Comparison of ENCODE assay signal across 27 cellular contexts in the genomic region with DNA sequence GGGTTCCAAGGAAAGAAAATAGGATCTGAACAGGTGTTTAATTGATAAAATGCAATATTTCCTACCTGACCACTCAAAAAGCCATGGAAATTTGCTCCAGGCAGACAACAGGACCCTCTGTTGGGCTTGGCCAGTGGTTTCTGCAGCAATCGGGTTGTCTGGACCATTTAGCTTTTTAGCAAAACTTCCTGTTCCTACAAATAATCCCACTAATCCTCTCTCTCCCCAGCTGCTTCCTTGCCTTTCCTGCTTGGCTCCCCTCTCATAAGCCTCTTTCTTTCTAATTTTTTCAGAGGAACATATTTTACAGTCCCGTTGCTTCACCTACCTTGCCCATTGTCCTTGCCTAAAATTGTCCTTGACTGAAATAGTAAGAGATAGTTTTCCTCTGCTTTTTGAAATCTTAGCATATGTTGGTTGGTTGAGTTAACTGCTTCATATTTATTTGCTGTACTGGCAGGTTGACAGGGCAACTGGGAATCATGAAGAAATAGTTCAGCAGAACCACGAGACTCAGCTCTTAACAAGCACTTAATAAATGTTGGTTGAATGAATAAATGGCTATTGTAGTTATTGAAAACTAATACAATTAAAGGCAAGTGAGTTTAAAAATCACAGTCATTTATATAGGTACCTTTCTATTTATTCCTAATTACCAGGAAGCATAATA.
"Had no signal": no experiment of that assay in that cellular context is flagged by ENCODE, and none has a peak within 500 bp of the region (broad histone marks: within the 10 kb centered on the region; RNA-seq: fewer than 3 reads in every experiment).

No MANE protein-coding gene starts in this region.

- H3K4me3 Mint-ChIP-seq: activated CD4-positive, alpha-beta memory T cell treated with anti-CD3 and anti-CD28 coated beads for 36 hours; activated CD4-positive, alpha-beta T cell treated with anti-CD3 and anti-CD28 coated beads, Interleukin-2, amount 10 ng/mL, durations not matched to agents 24 days and 14 days; activated naive CD4-positive, alpha-beta T cell treated with anti-CD3 and anti-CD28 coated beads, Interleukin-2, amount 10 ng/mL, durations not matched to agents 7 days and 5 days; activated naive CD8-positive, alpha-beta T cell treated with anti-CD3 and anti-CD28 coated beads, Interleukin-2, amount 10 ng/mL, durations not matched to agents 7 days and 5 days; activated T-cell treated with anti-CD3 and anti-CD28 coated beads, Interleukin-2, amount 50 U/mL, for 24 hours; dendritic cell treated with granulocyte-macrophage colony-stimulating factor and Interleukin-4, amounts not matched to agents 40 ng/mL and 50 ng/mL, for 4 days; endodermal cell; T-helper 17 cell had no signal

- H3K27ac Mint-ChIP-seq: activated CD4-positive, alpha-beta memory T cell treated with anti-CD3 and anti-CD28 coated beads for 36 hours; activated CD4-positive, alpha-beta T cell treated with anti-CD3 and anti-CD28 coated beads, Interleukin-2, amount 10 ng/mL, durations not matched to agents 24 days and 14 days; activated naive CD4-positive, alpha-beta T cell treated with anti-CD3 and anti-CD28 coated beads, Interleukin-2, amount 10 ng/mL, durations not matched to agents 7 days and 5 days; activated naive CD8-positive, alpha-beta T cell treated with anti-CD3 and anti-CD28 coated beads, Interleukin-2, amount 10 ng/mL, durations not matched to agents 7 days and 5 days; activated T-cell treated with anti-CD3 and anti-CD28 coated beads, Interleukin-2, amount 50 U/mL, for 24 hours; dendritic cell treated with granulocyte-macrophage colony-stimulating factor and Interleukin-4, amounts not matched to agents 40 ng/mL and 50 ng/mL, for 4 days; endodermal cell; T-helper 17 cell had no signal

- H3K27me3 Mint-ChIP-seq: activated CD4-positive, alpha-beta memory T cell treated with anti-CD3 and anti-CD28 coated beads for 36 hours; activated CD4-positive, alpha-beta T cell treated with anti-CD3 and anti-CD28 coated beads, Interleukin-2, amount 10 ng/mL, durations not matched to agents 24 days and 14 days; activated naive CD4-positive, alpha-beta T cell treated with anti-CD3 and anti-CD28 coated beads, Interleukin-2, amount 10 ng/mL, durations not matched to agents 7 days and 5 days; activated naive CD8-positive, alpha-beta T cell treated with anti-CD3 and anti-CD28 coated beads, Interleukin-2, amount 10 ng/mL, durations not matched to agents 7 days and 5 days; activated T-cell treated with anti-CD3 and anti-CD28 coated beads, Interleukin-2, amount 50 U/mL, for 24 hours; dendritic cell treated with granulocyte-macrophage colony-stimulating factor and Interleukin-4, amounts not matched to agents 40 ng/mL and 50 ng/mL, for 4 days; T-helper 17 cell had no signal

- H3K36me3 ChIP-seq: brain microvascular endothelial cell, heart right ventricle, left lung, lower lobe of right lung, spleen, suprapubic skin, tibial nerve had no signal

- H3K36me3 Mint-ChIP-seq: activated CD4-positive, alpha-beta memory T cell treated with anti-CD3 and anti-CD28 coated beads for 36 hours; activated naive CD4-positive, alpha-beta T cell treated with anti-CD3 and anti-CD28 coated beads, Interleukin-2, amount 10 ng/mL, durations not matched to agents 7 days and 5 days; activated naive CD8-positive, alpha-beta T cell treated with anti-CD3 and anti-CD28 coated beads, Interleukin-2, amount 10 ng/mL, durations not matched to agents 7 days and 5 days had no signal

- H3K27ac ChIP-seq: brain microvascular endothelial cell, heart right ventricle, left lung, lower lobe of right lung, spleen, suprapubic skin, tibial nerve had no signal

- DNase-seq: activated CD4-positive, alpha-beta memory T cell treated with anti-CD3 and anti-CD28 coated beads for 36 hours; activated CD4-positive, alpha-beta T cell treated with anti-CD3 and anti-CD28 coated beads, Interleukin-2, amount 10 ng/mL, durations not matched to agents 24 days and 14 days; activated CD4-positive, CD25-positive, alpha-beta regulatory T cell treated with anti-CD3 and anti-CD28 coated beads, Interleukin-2, amount 50 U/mL, for 72 hours; activated CD8-positive, alpha-beta memory T cell treated with anti-CD3 and anti-CD28 coated beads, Interleukin-2, amount 50 U/mL, for 4 hours; activated gamma-delta T cell; activated naive CD4-positive, alpha-beta T cell treated with anti-CD3 and anti-CD28 coated beads, Interleukin-2, amount 10 ng/mL, durations not matched to agents 7 days and 5 days; activated naive CD8-positive, alpha-beta T cell treated with anti-CD3 and anti-CD28 coated beads, Interleukin-2, amount 10 ng/mL, durations not matched to agents 7 days and 5 days; activated T-cell treated with anti-CD3 and anti-CD28 coated beads, Interleukin-2, amount 50 U/mL, for 24 hours; amniotic stem cell; brain microvascular endothelial cell; endodermal cell; foreskin melanocyte; heart right ventricle; left lung; lower lobe of right lung; mesendoderm; mucosa of descending colon; occipital lobe; right cardiac atrium; spleen; stimulated activated naive CD4-positive, alpha-beta T cell; T-helper 17 cell; T1000 had no signal

- H3K9me3 ChIP-seq: left lung, lower lobe of right lung, mucosa of descending colon, suprapubic skin, tibial nerve had no signal

- H3K9me3 Mint-ChIP-seq: activated CD4-positive, alpha-beta memory T cell treated with anti-CD3 and anti-CD28 coated beads for 36 hours; activated CD4-positive, alpha-beta T cell treated with anti-CD3 and anti-CD28 coated beads, Interleukin-2, amount 10 ng/mL, durations not matched to agents 24 days and 14 days; dendritic cell treated with granulocyte-macrophage colony-stimulating factor and Interleukin-4, amounts not matched to agents 40 ng/mL and 50 ng/mL, for 4 days; endodermal cell had no signal

- H3K4me3 ChIP-seq: heart right ventricle, left lung, lower lobe of right lung, mucosa of descending colon, spleen, suprapubic skin, tibial nerve had no signal

- H3K4me1 Mint-ChIP-seq: activated CD4-positive, alpha-beta T cell treated with anti-CD3 and anti-CD28 coated beads, Interleukin-2, amount 10 ng/mL, durations not matched to agents 24 days and 14 days; activated naive CD4-positive, alpha-beta T cell treated with anti-CD3 and anti-CD28 coated beads, Interleukin-2, amount 10 ng/mL, durations not matched to agents 7 days and 5 days; activated naive CD8-positive, alpha-beta T cell treated with anti-CD3 and anti-CD28 coated beads, Interleukin-2, amount 10 ng/mL, durations not matched to agents 7 days and 5 days; endodermal cell; T-helper 17 cell had no signal

- H3K27me3 ChIP-seq: brain microvascular endothelial cell, heart right ventricle, left lung, spleen, suprapubic skin, tibial nerve had no signal

- ATAC-seq: esophagus mucosa, heart right ventricle, left lung, lower lobe of right lung, mucosa of descending colon, right cardiac atrium, T-helper 17 cell had no signal

- H3K4me1 ChIP-seq: heart right ventricle, left lung, lower lobe of right lung, spleen, suprapubic skin, tibial nerve had no signal
